In genomic region chr21:30408782-30409494, GRCh38 we compare ENCODE assay signal across 6 cellular contexts. TPM values are rescaled to one million over a fixed set of nuclear protein-coding genes. Genes with fewer than 3 reads are reported as not detected.
DNase-seq lines count a peak whose midpoint lies in the region; ATAC-seq and TF ChIP-seq lines count a peak whose summit lies in the region.

No MANE protein-coding gene starts in this region.

- peak overlapping the region; percentile 18 for H3K4me3 Mint-ChIP-seq in activated naive CD8-positive, alpha-beta T cell treated with anti-CD3 and anti-CD28 coated beads, Interleukin-2, amount 10 ng/mL, durations not matched to agents 7 days and 5 days
- no peak overlapping the region for H3K4me3 Mint-ChIP-seq in neural progenitor cell

- H3K4me3 ChIP-seq in neural progenitor cell: no peak overlapping the region

- H2AFZ ChIP-seq in neural progenitor cell (replicated peaks): peak overlapping the region; percentile 98

- H3F3A ChIP-seq in neural progenitor cell (ENCODE audit: low read depth): no peaks in the 10 kb centered on the region

- DNase-seq in DMS114 treated with DMSO at 0.1 percent for 48 hours (lab: John Stamatoyannopoulos, UW; ENCODE audit: unreplicated experiment): peak; percentile 16
- peak; percentile 81 for DNase-seq in NCI-H1048 (lab: John Stamatoyannopoulos, UW)
- peak; percentile 29 for DNase-seq in activated naive CD8-positive, alpha-beta T cell treated with anti-CD3 and anti-CD28 coated beads, Interleukin-2, amount 10 ng/mL, durations not matched to agents 7 days and 5 days
- peak; percentile 89 for DNase-seq in neural progenitor cell (ENCODE audit: low spot score)
- DNase-seq in nucleus accumbens (lab: John Stamatoyannopoulos, UW): no peak

- ATAC-seq in activated naive CD8-positive, alpha-beta T cell treated with anti-CD3 and anti-CD28 coated beads, Interleukin-2, amount 10 ng/mL, durations not matched to agents 7 days and 5 days (ENCODE audit: low read depth): no peak
- no peak for ATAC-seq in GM21576 (IDR thresholded peaks at IDR 0.05; ENCODE audit: unreplicated experiment)

- no peak overlapping the region for H3K27ac Mint-ChIP-seq in activated naive CD8-positive, alpha-beta T cell treated with anti-CD3 and anti-CD28 coated beads, Interleukin-2, amount 10 ng/mL, durations not matched to agents 7 days and 5 days
- H3K27ac Mint-ChIP-seq in neural progenitor cell: no peak overlapping the region

- no peak overlapping the region for H3K9ac ChIP-seq in neural progenitor cell

- peak; percentile 67 for TF ChIP-seq CTCF in neural progenitor cell (IDR thresholded peaks at IDR 0.05)

- H3K27me3 Mint-ChIP-seq in activated naive CD8-positive, alpha-beta T cell treated with anti-CD3 and anti-CD28 coated beads, Interleukin-2, amount 10 ng/mL, durations not matched to agents 7 days and 5 days: peaks cover 2% of the 10 kb centered on the region
- no peaks in the 10 kb centered on the region for H3K27me3 Mint-ChIP-seq in neural progenitor cell (ENCODE audit: insufficient read depth, low read depth)

- no peaks in the 10 kb centered on the region for H3K9me3 Mint-ChIP-seq in activated naive CD8-positive, alpha-beta T cell treated with anti-CD3 and anti-CD28 coated beads, Interleukin-2, amount 10 ng/mL, durations not matched to agents 7 days and 5 days
- peaks cover 23% of the 10 kb centered on the region for H3K9me3 Mint-ChIP-seq in neural progenitor cell

- H3K27me3 ChIP-seq in neural progenitor cell: no peaks in the 10 kb centered on the region

- peak overlapping the region; percentile 64 for H3K4me2 ChIP-seq in neural progenitor cell

- H3K79me2 ChIP-seq in neural progenitor cell (ENCODE audit: low read depth): no peaks in the 10 kb centered on the region

- H3K9me3 ChIP-seq in neural progenitor cell (ENCODE audit: low read depth): no peaks in the 10 kb centered on the region

- POLR2A ChIA-PET in activated naive CD8-positive, alpha-beta T cell treated with anti-CD3 and anti-CD28 coated beads, Interleukin-2, amount 10 ng/mL, durations not matched to agents 7 days and 5 days (lab: Charles Lee): no interaction called here

- H3K27ac ChIP-seq in neural progenitor cell: no peak overlapping the region

- H3K4me1 Mint-ChIP-seq in activated naive CD8-positive, alpha-beta T cell treated with anti-CD3 and anti-CD28 coated beads, Interleukin-2, amount 10 ng/mL, durations not matched to agents 7 days and 5 days: no peaks in the 10 kb centered on the region
- no peaks in the 10 kb centered on the region for H3K4me1 Mint-ChIP-seq in neural progenitor cell

- no peaks in the 10 kb centered on the region for H4K20me1 ChIP-seq in neural progenitor cell (ENCODE audit: low read depth)

- H3K36me3 Mint-ChIP-seq in activated naive CD8-positive, alpha-beta T cell treated with anti-CD3 and anti-CD28 coated beads, Interleukin-2, amount 10 ng/mL, durations not matched to agents 7 days and 5 days: no peaks in the 10 kb centered on the region
- peaks cover 4% of the 10 kb centered on the region for H3K36me3 Mint-ChIP-seq in neural progenitor cell

- no peaks in the 10 kb centered on the region for H3K36me3 ChIP-seq in neural progenitor cell

- H3K4me1 ChIP-seq in neural progenitor cell: no peaks in the 10 kb centered on the region

RNA-seq across cellular contexts. Expression of gene KRTAP13-1, which starts 13.1 kb away (rescaled TPM):
- not detected for total RNA-seq in activated naive CD8-positive, alpha-beta T cell treated with anti-CD3 and anti-CD28 coated beads, Interleukin-2, amount 10 ng/mL, durations not matched to agents 7 days and 5 days
- not detected in 2 replicates for total RNA-seq in neural progenitor cell (ENCODE audit: low replicate concordance)

RNA-seq across cellular contexts. Expression of gene KRTAP13-3, which starts 16.8 kb away (rescaled TPM):
- total RNA-seq in activated naive CD8-positive, alpha-beta T cell treated with anti-CD3 and anti-CD28 coated beads, Interleukin-2, amount 10 ng/mL, durations not matched to agents 7 days and 5 days: not detected
- total RNA-seq in neural progenitor cell (ENCODE audit: low replicate concordance): not detected in 2 replicates

RNA-seq across cellular contexts. Expression of gene KRTAP13-4, which starts 21.1 kb away (rescaled TPM):
- total RNA-seq in activated naive CD8-positive, alpha-beta T cell treated with anti-CD3 and anti-CD28 coated beads, Interleukin-2, amount 10 ng/mL, durations not matched to agents 7 days and 5 days: not detected
- total RNA-seq in neural progenitor cell (ENCODE audit: low replicate concordance): not detected in 2 replicates

RNA-seq across cellular contexts. Expression of gene KRTAP15-1, which starts 31.1 kb away (rescaled TPM):
- total RNA-seq in activated naive CD8-positive, alpha-beta T cell treated with anti-CD3 and anti-CD28 coated beads, Interleukin-2, amount 10 ng/mL, durations not matched to agents 7 days and 5 days: not detected
- total RNA-seq in neural progenitor cell (ENCODE audit: low replicate concordance): not detected in 2 replicates

RNA-seq across cellular contexts. Expression of gene KRTAP13-2, which starts 36.9 kb away (rescaled TPM):
- total RNA-seq in activated naive CD8-positive, alpha-beta T cell treated with anti-CD3 and anti-CD28 coated beads, Interleukin-2, amount 10 ng/mL, durations not matched to agents 7 days and 5 days: not detected
- not detected in 2 replicates for total RNA-seq in neural progenitor cell (ENCODE audit: low replicate concordance)

Comparison
In these comparisons a context has a peak if more than half of its experiments do, and no peak if none do; other contexts are left out.
1. DNase-seq: peak in DMS114 treated with DMSO at 0.1 percent for 48 hours (single experiment), NCI-H1048 (single experiment), activated naive CD8-positive, alpha-beta T cell treated with anti-CD3 and anti-CD28 coated beads, Interleukin-2, amount 10 ng/mL, durations not matched to agents 7 days and 5 days (single experiment) and neural progenitor cell (single experiment); none in nucleus accumbens (0 of 56).